Comparison of ENCODE assay signal across 9 cellular contexts in genomic region chr4:158811216-158811540, GRCh38. TPM values are rescaled to one million over a fixed set of nuclear protein-coding genes. Genes with fewer than 3 reads are reported as not detected.
DNase-seq lines count a peak whose midpoint lies in the region; ATAC-seq and TF ChIP-seq lines count a peak whose summit lies in the region.
"Had no signal": no experiment of that assay in that cellular context is flagged by ENCODE, and none has a peak within 500 bp of the region (broad histone marks: within the 10 kb centered on the region; RNA-seq: fewer than 3 reads in every experiment).

No MANE protein-coding gene starts in this region.

- H3K27me3 ChIP-seq in adipocyte (replicated peaks; ENCODE audit: control insufficient read depth, insufficient read depth, low read length) (no peaks in the 10 kb centered on the region), left lung (no peaks in the 10 kb centered on the region), thyroid gland (no peaks in the 10 kb centered on the region)

- H3K27ac Mint-ChIP-seq in WTC11: no peak overlapping the region
- H3K27ac Mint-ChIP-seq: activated CD4-positive, alpha-beta memory T cell treated with anti-CD3 and anti-CD28 coated beads, Interleukin-2, amount 10 ng/mL, durations not matched to agents 7 days and 5 days had no signal

- no peak for TF ChIP-seq POLR2A in thyroid gland (IDR thresholded peaks at IDR 0.05)

- no peak overlapping the region for H3K4me3 Mint-ChIP-seq in WTC11
- H3K4me3 Mint-ChIP-seq: activated CD4-positive, alpha-beta memory T cell treated with anti-CD3 and anti-CD28 coated beads, Interleukin-2, amount 10 ng/mL, durations not matched to agents 7 days and 5 days had no signal

- peak; percentile 48 for DNase-seq in SKM-1 treated with dmso at 0.1 percent for 144 hours (lab: John Stamatoyannopoulos, UW; ENCODE audit: unreplicated experiment)
- no peak for DNase-seq in SKM-1 (lab: John Stamatoyannopoulos, UW; ENCODE audit: unreplicated experiment)
- no peak for DNase-seq in adipocyte (ENCODE audit: low read depth)
- DNase-seq in left lung: no peak
- no peak for DNase-seq in thyroid gland
- no peak for DNase-seq in WTC11 (ENCODE audit: low spot score)
- DNase-seq in HuH-7 (ENCODE audit: low spot score): no peak
- DNase-seq: activated CD4-positive, alpha-beta memory T cell treated with anti-CD3 and anti-CD28 coated beads, Interleukin-2, amount 10 ng/mL, durations not matched to agents 7 days and 5 days had no signal

- no peaks in the 10 kb centered on the region for H3K36me3 Mint-ChIP-seq in WTC11

- H3K9me3 Mint-ChIP-seq in WTC11: no peaks in the 10 kb centered on the region
- H3K9me3 Mint-ChIP-seq: activated CD4-positive, alpha-beta memory T cell treated with anti-CD3 and anti-CD28 coated beads, Interleukin-2, amount 10 ng/mL, durations not matched to agents 7 days and 5 days had no signal

- POLR2A ChIA-PET in WTC11 (lab: Charles Lee): no interaction called here

- H3K4me1 ChIP-seq in adipocyte (ENCODE audit: control insufficient read depth, insufficient read depth, low read length) (peaks cover 40% of the 10 kb centered on the region), left lung (peaks cover 20 to 93% of the 10 kb centered on the region in 2 donors), thyroid gland (peaks cover 24 to 41% of the 10 kb centered on the region in 2 donors)

- H3K36me3 ChIP-seq in adipocyte (ENCODE audit: control insufficient read depth, insufficient read depth, low read length, severe bottlenecking) (no peaks in the 10 kb centered on the region), left lung (no peaks in the 10 kb centered on the region), thyroid gland (no peaks in the 10 kb centered on the region)

- TF ChIP-seq CTCF in left lung (IDR thresholded peaks at IDR 0.05): no peak
- no peak for TF ChIP-seq CTCF in thyroid gland (IDR thresholded peaks at IDR 0.05)
- no peak for TF ChIP-seq CTCF in WTC11 (IDR thresholded peaks at IDR 0.05)

- CTCF ChIA-PET in WTC11 (lab: Charles Lee): interaction anchor here (0.6 kb wide), 1 partner anchor 586 kb away, joined by 4 read pairs; no protein-coding TSS in a partner anchor

- intact Hi-C loops in left lung (cut with DNase I): loop anchor here in 1 of 2 donors (5.0 kb wide), 1 partner anchor 34 kb away; no protein-coding TSS in a partner anchor
- intact Hi-C loops in thyroid gland (cut with DNase I): no loop called here

- H3K27ac ChIP-seq in left lung (peak overlapping the region; percentile 80 to 85), thyroid gland (peak overlapping the region; percentile 71 to 93 (median 83))

- peak overlapping the region; percentile 20 for H3K9ac ChIP-seq in adipocyte (ENCODE audit: low read length)

- H3K9me3 ChIP-seq in adipocyte (ENCODE audit: control insufficient read depth, low read length) (no peaks in the 10 kb centered on the region), left lung (no peaks in the 10 kb centered on the region), thyroid gland (no peaks in the 10 kb centered on the region)

- peak overlapping the region; percentile 8 for H3K4me3 ChIP-seq in adipocyte (ENCODE audit: low read length)
- no peak overlapping the region for H3K4me3 ChIP-seq in left lung
- no peak overlapping the region for H3K4me3 ChIP-seq in thyroid gland (replicated peaks in 1 of 3)

- no peaks in the 10 kb centered on the region for H3K27me3 Mint-ChIP-seq in WTC11 (ENCODE audit: low read depth)
- H3K27me3 Mint-ChIP-seq: activated CD4-positive, alpha-beta memory T cell treated with anti-CD3 and anti-CD28 coated beads, Interleukin-2, amount 10 ng/mL, durations not matched to agents 7 days and 5 days had no signal

- ATAC-seq in left lung: no peak
- no peak for ATAC-seq in WTC11
- no peak for ATAC-seq in GM18867 (IDR thresholded peaks at IDR 0.05; ENCODE audit: unreplicated experiment)

- peaks cover 19% of the 10 kb centered on the region for H3K4me1 Mint-ChIP-seq in WTC11

TF ChIP-seq in WTC11, 78 proteins besides CTCF, POLR2A, EP300 and RAD21 (continues in another document):
- no peak for TF ChIP-seq ZNF416 (CRISPR knock-in tag; IDR thresholded peaks at IDR 0.05)
- TF ChIP-seq JAZF1 (CRISPR knock-in tag; IDR thresholded peaks at IDR 0.05): no peak
- TF ChIP-seq SOX15 (CRISPR knock-in tag; IDR thresholded peaks at IDR 0.05): no peak
- no peak for TF ChIP-seq PRDM15 (CRISPR knock-in tag; IDR thresholded peaks at IDR 0.05)
- TF ChIP-seq ZBTB43 (CRISPR knock-in tag; IDR thresholded peaks at IDR 0.05): no peak
- TF ChIP-seq EMX1 (CRISPR knock-in tag; IDR thresholded peaks at IDR 0.05): no peak
- TF ChIP-seq ZBTB21 (CRISPR knock-in tag; IDR thresholded peaks at IDR 0.05; ENCODE audit: borderline replicate concordance): no peak
- TF ChIP-seq RORB (CRISPR knock-in tag; IDR thresholded peaks at IDR 0.05): no peak
- no peak for TF ChIP-seq ATF6 (CRISPR knock-in tag; IDR thresholded peaks at IDR 0.05)
- TF ChIP-seq TP53 (CRISPR knock-in tag; IDR thresholded peaks at IDR 0.05): no peak
- TF ChIP-seq GTF2I (CRISPR knock-in tag; conservative IDR thresholded peaks at IDR 0.05): no peak
- no peak for TF ChIP-seq CBFB (CRISPR knock-in tag; IDR thresholded peaks at IDR 0.05; ENCODE audit: low read depth)
- TF ChIP-seq ZNF671 (CRISPR knock-in tag; IDR thresholded peaks at IDR 0.05): no peak
- no peak for TF ChIP-seq JUN (CRISPR knock-in tag; IDR thresholded peaks at IDR 0.05)
- TF ChIP-seq ZNF425 (CRISPR knock-in tag; conservative IDR thresholded peaks at IDR 0.05): no peak

RNA-seq across cellular contexts. Expression of gene FNIP2, which starts 42.4 kb away (rescaled TPM):
- total RNA-seq in left lung (10 to 100 TPM; 56.6 to 71.2 TPM), thyroid gland (10 to 100 TPM; 48.9 to 75.8 (median 63.2) TPM), WTC11 (2021) (8.2 to 10.2 TPM (median 8.6 TPM) in 3 replicates)
